ENCODE assay signal across 26 cellular contexts in the genomic region with DNA sequence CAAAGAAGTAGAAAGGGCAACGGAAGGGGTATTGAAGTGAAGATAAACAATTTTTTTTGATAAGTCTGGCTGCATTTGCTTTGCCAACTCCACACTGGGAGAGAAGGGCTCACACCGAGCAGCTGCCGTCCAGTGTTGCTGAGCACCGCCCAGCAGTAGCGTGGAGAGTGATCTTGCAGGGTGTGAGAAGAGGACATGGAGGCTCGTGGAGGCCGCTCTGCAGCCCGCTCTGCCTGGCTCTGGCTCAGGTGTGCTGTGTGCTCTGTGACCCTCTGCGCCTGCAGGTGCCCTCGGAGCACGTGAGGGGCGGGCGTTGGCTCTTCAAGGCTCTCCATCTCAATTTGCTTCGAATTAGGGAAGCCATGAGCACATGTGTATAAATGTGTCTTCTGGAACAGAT. TPM values are rescaled to one million over a fixed set of nuclear protein-coding genes. Genes with fewer than 3 reads are reported as not detected.
"Had no signal": no experiment of that assay in that cellular context is flagged by ENCODE, and none has a peak within 500 bp of the region (broad histone marks: within the 10 kb centered on the region; RNA-seq: fewer than 3 reads in every experiment).

No MANE protein-coding gene starts in this region.

- H3K4me1 Mint-ChIP-seq: activated naive CD4-positive, alpha-beta T cell treated with anti-CD3 and anti-CD28 coated beads, Interleukin-2, amount 50 U/mL, for 24 hours had no signal

- H3K27me3 ChIP-seq: Peyer's patch, SJCRH30 had no signal

- H3K36me3 ChIP-seq: SJCRH30 had no signal

- H3K27me3 Mint-ChIP-seq: activated CD8-positive, alpha-beta T cell treated with anti-CD3 and anti-CD28 coated beads for 36 hours; activated naive CD4-positive, alpha-beta T cell treated with anti-CD3 and anti-CD28 coated beads, Interleukin-2, amount 50 U/mL, for 24 hours; brain; IgD-negative memory B cell had no signal

- H3K9me3 ChIP-seq: Peyer's patch, SJCRH30, SK-N-SH had no signal

- H3K27ac ChIP-seq: Peyer's patch, RWPE1, SJCRH30, WERI-Rb-1 had no signal

- H3K4me3 Mint-ChIP-seq: activated CD8-positive, alpha-beta T cell treated with anti-CD3 and anti-CD28 coated beads for 36 hours; activated naive CD4-positive, alpha-beta T cell treated with anti-CD3 and anti-CD28 coated beads, Interleukin-2, amount 50 U/mL, for 24 hours; brain; IgD-negative memory B cell had no signal

- H3K27ac Mint-ChIP-seq: activated CD8-positive, alpha-beta T cell treated with anti-CD3 and anti-CD28 coated beads for 36 hours; activated naive CD4-positive, alpha-beta T cell treated with anti-CD3 and anti-CD28 coated beads, Interleukin-2, amount 50 U/mL, for 24 hours; IgD-negative memory B cell had no signal

- H3K4me3 ChIP-seq: Peyer's patch, SJCRH30 had no signal

- H3K4me1 ChIP-seq: Peyer's patch had no signal

- DNase-seq: activated CD4-positive, alpha-beta T cell treated with anti-CD3 and anti-CD28 coated beads for 4 hours; activated CD8-positive, alpha-beta memory T cell treated with anti-CD3 and anti-CD28 coated beads, Interleukin-2, amount 50 U/mL, for 4 hours; activated CD8-positive, alpha-beta T cell treated with anti-CD3 and anti-CD28 coated beads for 36 hours; activated effector memory CD4-positive, alpha-beta T cell treated with Interleukin-2 at 50 U/mL for 16 hours; activated naive CD4-positive, alpha-beta T cell; activated T-cell treated with anti-CD3 and anti-CD28 coated beads, Interleukin-2, amount 50 U/mL, for 1 hour; KG1; NCI-H1048; NCI-H1417 treated with DMSO at 0.1 percent for 48 hours; NCI-H1694 treated with DMSO at 0.1 percent for 48 hours; NCI-H2029 treated with DMSO at 0.1 percent for 48 hours; NCI-H345; NCI-H510A; NCI-H526 treated with DMSO at 0.1 percent for 48 hours; Peyer's patch; Right ventricle myocardium superior; SJCRH30; SK-N-SH; T-helper 1 cell; WERI-Rb-1 had no signal

- H3K9me3 Mint-ChIP-seq: activated CD8-positive, alpha-beta T cell treated with anti-CD3 and anti-CD28 coated beads for 36 hours; activated naive CD4-positive, alpha-beta T cell treated with anti-CD3 and anti-CD28 coated beads, Interleukin-2, amount 50 U/mL, for 24 hours; brain; IgD-negative memory B cell had no signal

RNA-seq across cellular contexts. Expression of gene TEX29, which starts 35.9 kb away (rescaled TPM):
- total RNA-seq: LHCN-M2, M059J, Peyer's patch, Right ventricle myocardium superior, SJCRH30 had no signal
